31 cellular contexts compared by ENCODE assay signal in the genomic region with DNA sequence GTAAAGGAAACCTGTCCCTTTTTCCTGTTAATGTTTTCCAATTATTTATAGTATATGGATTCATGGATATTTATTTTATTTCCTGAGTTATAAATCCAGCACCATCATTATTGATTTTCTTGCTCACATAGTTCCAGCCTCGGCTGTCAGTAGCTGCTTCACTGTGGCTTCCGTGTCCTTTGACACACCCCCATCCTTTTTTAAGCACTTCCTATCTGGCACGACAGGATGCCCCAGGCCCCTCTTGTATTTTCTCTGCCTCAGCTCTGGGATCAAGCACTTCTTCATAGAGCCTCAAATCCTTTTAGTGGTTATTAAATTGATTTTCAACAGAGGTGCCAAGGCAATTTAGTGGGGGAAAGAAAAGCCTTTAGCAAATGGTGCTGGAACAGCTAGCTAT.
"Had no signal": no experiment of that assay in that cellular context is flagged by ENCODE, and none has a peak within 500 bp of the region (broad histone marks: within the 10 kb centered on the region; RNA-seq: fewer than 3 reads in every experiment).

No MANE protein-coding gene starts in this region.

- H3K4me1 ChIP-seq: breast epithelium, left lung, right atrium auricular region, uterus had no signal

- H3K4me3 ChIP-seq: breast epithelium, esophagus squamous epithelium, left lung, lung, mucosa of descending colon, right atrium auricular region, smooth muscle cell, uterus had no signal

- H3K27ac Mint-ChIP-seq: activated B cell treated with CpG ODN at 0.5 μM for 24 hours; activated CD4-positive, alpha-beta T cell treated with anti-CD3 and anti-CD28 coated beads for 36 hours; activated naive CD4-positive, alpha-beta T cell treated with anti-CD3 and anti-CD28 coated beads, Interleukin-2, amount 50 U/mL, for 24 hours; activated naive CD8-positive, alpha-beta T cell treated with anti-CD3 and anti-CD28 coated beads, Interleukin-2, amount 50 U/mL, for 24 hours; activated T-helper 1 cell treated with anti-CD3 and anti-CD28 coated beads, Interleukin-12 subunit alpha, Interleukin-12 subunit beta, Interleukin-2, Interleukin-4 antibody, amounts not matched to agents 30 ng/mL and 10 ng/mL and 1 ng/mL, durations not matched to agents 14 hours and 24 hours and 36 hours; endodermal cell; natural killer cell treated with Interleukin-12 subunit alpha and Interleukin-12 subunit beta and Interleukin-15 and Interleukin-18, amount 100 ng/mL, for 72 hours; stimulated activated memory B cell treated with anti-CD40 and anti-IgM and Interleukin-4, amounts not matched to agents 10 μg/mL and 1 μg/mL and 100 μg/mL, for 72 hours; stimulated activated naive CD8-positive, alpha-beta T cell treated with anti-CD3 and anti-CD28 coated beads, Interleukin-15, amount 100 ng/mL, for 72 hours; type B pancreatic cell had no signal

- H3K27ac ChIP-seq: breast epithelium, epithelial cell of prostate, esophagus squamous epithelium, left lung, right atrium auricular region, uterus had no signal

- H3K9me3 Mint-ChIP-seq: activated B cell treated with CpG ODN at 0.5 μM for 24 hours; activated naive CD4-positive, alpha-beta T cell treated with anti-CD3 and anti-CD28 coated beads, Interleukin-2, amount 50 U/mL, for 24 hours; activated naive CD8-positive, alpha-beta T cell treated with anti-CD3 and anti-CD28 coated beads, Interleukin-2, amount 50 U/mL, for 24 hours; activated T-helper 1 cell treated with anti-CD3 and anti-CD28 coated beads, Interleukin-12 subunit alpha, Interleukin-12 subunit beta, Interleukin-2, Interleukin-4 antibody, amounts not matched to agents 30 ng/mL and 10 ng/mL and 1 ng/mL, durations not matched to agents 14 hours and 24 hours and 36 hours; endodermal cell; natural killer cell treated with Interleukin-12 subunit alpha and Interleukin-12 subunit beta and Interleukin-15 and Interleukin-18, amount 100 ng/mL, for 72 hours; stimulated activated memory B cell treated with anti-CD40 and anti-IgM and Interleukin-4, amounts not matched to agents 10 μg/mL and 1 μg/mL and 100 μg/mL, for 72 hours; stimulated activated naive CD8-positive, alpha-beta T cell treated with anti-CD3 and anti-CD28 coated beads, Interleukin-15, amount 100 ng/mL, for 72 hours; type B pancreatic cell had no signal

- H3K4me3 Mint-ChIP-seq: activated B cell treated with CpG ODN at 0.5 μM for 24 hours; activated CD4-positive, alpha-beta T cell treated with anti-CD3 and anti-CD28 coated beads for 36 hours; activated naive CD4-positive, alpha-beta T cell treated with anti-CD3 and anti-CD28 coated beads, Interleukin-2, amount 50 U/mL, for 24 hours; activated naive CD8-positive, alpha-beta T cell treated with anti-CD3 and anti-CD28 coated beads, Interleukin-2, amount 50 U/mL, for 24 hours; activated T-helper 1 cell treated with anti-CD3 and anti-CD28 coated beads, Interleukin-12 subunit alpha, Interleukin-12 subunit beta, Interleukin-2, Interleukin-4 antibody, amounts not matched to agents 30 ng/mL and 10 ng/mL and 1 ng/mL, durations not matched to agents 14 hours and 24 hours and 36 hours; endodermal cell; natural killer cell treated with Interleukin-12 subunit alpha and Interleukin-12 subunit beta and Interleukin-15 and Interleukin-18, amount 100 ng/mL, for 72 hours; stimulated activated memory B cell treated with anti-CD40 and anti-IgM and Interleukin-4, amounts not matched to agents 10 μg/mL and 1 μg/mL and 100 μg/mL, for 72 hours; stimulated activated naive CD8-positive, alpha-beta T cell treated with anti-CD3 and anti-CD28 coated beads, Interleukin-15, amount 100 ng/mL, for 72 hours; type B pancreatic cell had no signal

- H3K27me3 ChIP-seq: breast epithelium, esophagus squamous epithelium, left lung, right atrium auricular region, uterus had no signal

- H3K9me3 ChIP-seq: breast epithelium, esophagus squamous epithelium, left lung, mucosa of descending colon, right atrium auricular region, uterus had no signal

- H3K4me2 ChIP-seq: smooth muscle cell had no signal

- DNase-seq: activated B cell treated with CpG ODN at 0.5 μM for 24 hours; activated CD4-positive, alpha-beta T cell treated with anti-CD3 and anti-CD28 coated beads for 36 hours; activated CD4-positive, alpha-beta T cell treated with anti-CD3 and anti-CD28 coated beads, Interleukin-2, amount 50 U/mL, for 4 hours; activated CD8-positive, alpha-beta memory T cell treated with anti-CD3 and anti-CD28 coated beads, Interleukin-2, amount 50 U/mL, for 4 hours; activated gamma-delta T cell; activated naive CD8-positive, alpha-beta T cell treated with anti-CD3 and anti-CD28 coated beads, Interleukin-2, amount 50 U/mL, for 24 hours; activated T-cell treated with anti-CD3 and anti-CD28 coated beads, Interleukin-2, amount 50 U/mL, for 1 hour; central memory CD4-positive, alpha-beta T cell; endodermal cell; esophagus squamous epithelium; foreskin melanocyte; kidney glomerular epithelial cell; left lung; mucosa of descending colon; stimulated activated CD4-positive, alpha-beta T cell treated with anti-CD3 and anti-CD28 coated beads, Interleukin-1b, Interleukin-23, amount 100 ng/mL, for 48 hours; stimulated activated CD4-positive, alpha-beta T cell treated with anti-CD3 and anti-CD28 coated beads, Interleukin-4, amount 100 ng/mL, for 4 hours; stimulated activated CD8-positive, alpha-beta memory T cell treated with anti-CD3 and anti-CD28 coated beads, Interleukin-4, amount 100 ng/mL, for 48 hours; stimulated activated naive CD8-positive, alpha-beta T cell treated with anti-CD3 and anti-CD28 coated beads, Interleukin-15, amount 100 ng/mL, for 72 hours; substantia nigra; T-helper 9 cell; uterus had no signal

- ATAC-seq: activated CD4-positive, alpha-beta T cell treated with anti-CD3 and anti-CD28 coated beads for 36 hours; activated naive CD8-positive, alpha-beta T cell treated with anti-CD3 and anti-CD28 coated beads, Interleukin-2, amount 50 U/mL, for 24 hours; left lung; mucosa of descending colon; natural killer cell treated with Interleukin-12 subunit alpha and Interleukin-12 subunit beta and Interleukin-15 and Interleukin-18, amount 100 ng/mL, for 72 hours; stimulated activated memory B cell treated with anti-CD40 and anti-IgM and Interleukin-4, amounts not matched to agents 10 μg/mL and 1 μg/mL and 100 μg/mL, for 72 hours; stimulated activated naive CD8-positive, alpha-beta T cell treated with anti-CD3 and anti-CD28 coated beads, Interleukin-15, amount 100 ng/mL, for 72 hours had no signal

- H3K4me1 Mint-ChIP-seq: activated B cell treated with CpG ODN at 0.5 μM for 24 hours; endodermal cell; stimulated activated memory B cell treated with anti-CD40 and anti-IgM and Interleukin-4, amounts not matched to agents 10 μg/mL and 1 μg/mL and 100 μg/mL, for 72 hours had no signal

- H3K27me3 Mint-ChIP-seq: activated B cell treated with CpG ODN at 0.5 μM for 24 hours; activated CD4-positive, alpha-beta T cell treated with anti-CD3 and anti-CD28 coated beads for 36 hours; activated naive CD4-positive, alpha-beta T cell treated with anti-CD3 and anti-CD28 coated beads, Interleukin-2, amount 50 U/mL, for 24 hours; activated naive CD8-positive, alpha-beta T cell treated with anti-CD3 and anti-CD28 coated beads, Interleukin-2, amount 50 U/mL, for 24 hours; natural killer cell treated with Interleukin-12 subunit alpha and Interleukin-12 subunit beta and Interleukin-15 and Interleukin-18, amount 100 ng/mL, for 72 hours; stimulated activated memory B cell treated with anti-CD40 and anti-IgM and Interleukin-4, amounts not matched to agents 10 μg/mL and 1 μg/mL and 100 μg/mL, for 72 hours; stimulated activated naive CD8-positive, alpha-beta T cell treated with anti-CD3 and anti-CD28 coated beads, Interleukin-15, amount 100 ng/mL, for 72 hours; type B pancreatic cell had no signal

- H3K36me3 ChIP-seq: uterus had no signal
